Comparison of ENCODE assay signal across 8 cellular contexts in the genomic region with DNA sequence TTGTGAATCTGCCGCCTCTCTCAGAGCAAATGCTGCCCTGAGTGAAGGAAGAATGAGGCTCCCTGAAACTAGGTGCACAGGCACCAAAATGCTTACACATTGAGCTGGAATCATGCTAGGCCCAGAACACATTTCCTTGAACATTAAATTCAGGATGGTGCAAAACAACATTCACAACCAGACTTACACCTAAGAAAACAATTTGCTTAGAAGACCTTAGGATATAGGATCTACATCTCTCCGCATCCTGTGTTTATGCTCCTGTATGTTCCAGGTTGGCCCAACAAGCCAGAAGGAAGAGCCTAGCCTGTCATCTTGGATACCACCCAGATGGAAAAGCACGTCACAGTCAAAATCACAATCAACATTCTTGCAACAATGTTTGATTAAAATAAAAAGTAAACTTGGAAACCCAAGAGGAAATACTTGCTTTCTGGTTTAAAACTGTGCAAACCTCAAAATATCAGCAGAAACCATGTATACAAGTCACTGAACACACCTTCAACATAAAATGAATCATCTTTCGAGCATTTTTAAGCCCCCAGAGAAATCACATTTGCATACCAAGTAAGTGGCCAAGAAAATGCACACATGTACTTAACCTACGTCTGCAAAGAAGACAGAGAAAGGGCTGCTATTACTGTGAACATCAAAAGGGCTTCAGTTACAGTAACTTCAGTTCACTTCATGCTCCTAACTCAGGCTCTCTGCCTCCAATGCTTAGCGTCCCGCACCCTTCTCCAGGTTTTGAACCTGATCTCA. TPM values are rescaled to one million over a fixed set of nuclear protein-coding genes. Genes with fewer than 3 reads are reported as not detected.
DNase-seq lines count a peak whose midpoint lies in the region; ATAC-seq and TF ChIP-seq lines count a peak whose summit lies in the region.

No MANE protein-coding gene starts in this region.

- H3K9me3 Mint-ChIP-seq in MCF 10A (ENCODE audit: unreplicated experiment): no peaks in the 10 kb centered on the region

- H3K4me3 ChIP-seq in GM08714 (ENCODE audit: low read length): peak overlapping the region; percentile 98
- no peak overlapping the region for H3K4me3 ChIP-seq in Karpas-422 (ENCODE audit: low read length)
- peak overlapping the region; percentile 28 for H3K4me3 ChIP-seq in mucosa of stomach (ENCODE audit: low read length)

- no peak overlapping the region for H3K9ac ChIP-seq in Karpas-422 (ENCODE audit: low read length)
- H3K9ac ChIP-seq in mucosa of stomach (ENCODE audit: low read length): peak overlapping the region; percentile 77

- H3K4me1 ChIP-seq in Karpas-422 (ENCODE audit: low read length): peaks cover 20% of the 10 kb centered on the region
- peaks cover 25% of the 10 kb centered on the region for H3K4me1 ChIP-seq in mucosa of stomach (ENCODE audit: control insufficient read depth, insufficient read depth, low read length)

- no peaks in the 10 kb centered on the region for H4K20me1 ChIP-seq in Karpas-422 (ENCODE audit: insufficient read depth, low read depth, low read length)

- POLR2A ChIA-PET in MCF 10A (lab: Yijun Ruan, JAX): interaction anchor here (0.6 to 5.2 kb wide), 21 partner anchors 8 to 700 kb away, joined by 3 to 55 read pairs (median 5); a partner anchor contains a TSS
- POLR2A ChIA-PET in RWPE1 (lab: Yijun Ruan, JAX; ENCODE audit: low non-redundant PET): no interaction called here

- TSS peak; percentile 34 for BruUV-seq in MCF 10A (replicated peaks; lab: Mats Ljungman, UMichigan)

- peak overlapping the region; percentile 90 for H3K27ac Mint-ChIP-seq in MCF 10A (ENCODE audit: low read depth, unreplicated experiment)

- peak; percentile 25 for ATAC-seq in GM21367 (IDR thresholded peaks at IDR 0.05; ENCODE audit: unreplicated experiment)

- TF ChIP-seq CTCF in MCF 10A (IDR thresholded peaks at IDR 0.05; ENCODE audit: unreplicated experiment): no peak
- no peak for TF ChIP-seq CTCF in RWPE1 (conservative IDR thresholded peaks at IDR 0.05; ENCODE audit: low read depth)

- no peaks in the 10 kb centered on the region for H3K27me3 Mint-ChIP-seq in MCF 10A (ENCODE audit: insufficient read depth, unreplicated experiment)

- H3K79me2 ChIP-seq in Karpas-422 (ENCODE audit: low read length): no peaks in the 10 kb centered on the region

- no peaks in the 10 kb centered on the region for H3K27me3 ChIP-seq in Karpas-422 (ENCODE audit: low read length)
- H3K27me3 ChIP-seq in mucosa of stomach (ENCODE audit: control insufficient read depth, insufficient read depth, low read length): no peaks in the 10 kb centered on the region

- H3K36me3 ChIP-seq in Karpas-422 (ENCODE audit: insufficient read depth, low read length) (no peaks in the 10 kb centered on the region), mucosa of stomach (ENCODE audit: control insufficient read depth, insufficient read depth, low read length) (peaks cover 7% of the 10 kb centered on the region)

- H3K9me3 ChIP-seq in Karpas-422 (ENCODE audit: low read length): no peaks in the 10 kb centered on the region
- H3K9me3 ChIP-seq in mucosa of stomach (ENCODE audit: control insufficient read depth, low read length): no peaks in the 10 kb centered on the region

- CTCF ChIA-PET in MCF 10A (lab: Yijun Ruan, JAX): interaction anchor here (0.6 to 11.0 kb wide), 9 partner anchors 13 to 737 kb away, joined by 3 to 102 read pairs (median 4); no protein-coding TSS in a partner anchor
- CTCF ChIA-PET in RWPE1 (lab: Yijun Ruan, JAX): interaction anchor here (0.7 to 3.3 kb wide), 5 partner anchors 13 to 737 kb away, joined by 3 to 16 read pairs (median 3); no protein-coding TSS in a partner anchor

- peak overlapping the region; percentile 78 for H3K4me2 ChIP-seq in Karpas-422 (ENCODE audit: low read depth, low read length, poor library complexity, severe bottlenecking)

- H3K4me3 Mint-ChIP-seq in MCF 10A (ENCODE audit: unreplicated experiment): peak overlapping the region; percentile 87

- no peak overlapping the region for H3K27ac ChIP-seq in Karpas-422 (ENCODE audit: low read length)
- H3K27ac ChIP-seq in RWPE1: no peak overlapping the region

- H2AFZ ChIP-seq in Karpas-422 (ENCODE audit: low read length): no peak overlapping the region

- H3K4me1 Mint-ChIP-seq in MCF 10A (ENCODE audit: insufficient read depth, unreplicated experiment): peaks cover 48% of the 10 kb centered on the region

- H3K9me2 ChIP-seq in Karpas-422 (replicated peaks; ENCODE audit: insufficient read depth, low read length): no peaks in the 10 kb centered on the region

- peaks cover 17% of the 10 kb centered on the region for H3K36me3 Mint-ChIP-seq in MCF 10A (ENCODE audit: insufficient read depth, unreplicated experiment)

- DNase-seq in Karpas-422 (peak; percentile 63), MCF 10A (ENCODE audit: unreplicated experiment) (peak; percentile 53), SK-N-DZ (ENCODE audit: low spot score) (no peak), NCI-H2107 (lab: John Stamatoyannopoulos, UW) (no peak), RWPE1 (ENCODE audit: low spot score) (no peak)

- intact Hi-C loops in MCF 10A (cut with micrococcal nuclease): loop anchor here (2.0 kb wide), 1 partner anchor 388 kb away; no protein-coding TSS in a partner anchor

RNA-seq across cellular contexts. Expression of a gene that starts 1.6 kb away (rescaled TPM):
- 0.15 and 0.25 TPM in 2 replicates for total RNA-seq in Karpas-422 (2014; rRNA removed; shearing (Covaris generic); ENCODE audit: low replicate concordance)
- total RNA-seq in MCF 10A (2022): 10.7 and 12.9 TPM in 2 replicates
- 8.4 and 11.2 TPM in 2 replicates for polyA plus RNA-seq in SK-N-DZ (2014; cell fraction: cytosol; rRNA removed)
- polyA plus RNA-seq in SK-N-DZ (2014; cell fraction: nucleus; rRNA removed): 7.7 and 8.7 TPM in 2 replicates

RNA-seq across cellular contexts. Expression of a gene that starts 46.1 kb away (rescaled TPM):
- 70.2 and 74.3 TPM in 2 replicates for total RNA-seq in Karpas-422 (2014; rRNA removed; shearing (Covaris generic); ENCODE audit: low replicate concordance)
- total RNA-seq in MCF 10A (2022): 82.8 and 93.7 TPM in 2 replicates
- polyA plus RNA-seq in SK-N-DZ (2014; cell fraction: cytosol; rRNA removed): 27.8 and 31.9 TPM in 2 replicates
- 20.2 and 25.0 TPM in 2 replicates for polyA plus RNA-seq in SK-N-DZ (2014; cell fraction: nucleus; rRNA removed)

Comparison
In these comparisons a context has a peak if more than half of its experiments do, and no peak if none do; other contexts are left out.
1. DNase-seq: peak in Karpas-422 (single experiment) and MCF 10A (single experiment); none in SK-N-DZ (single experiment), NCI-H2107 (single experiment) and RWPE1 (single experiment).